1 cellular context compared by ENCODE assay signal in genomic region chr4:177505171-177505615, GRCh38.
TF ChIP-seq lines count a peak whose summit lies in the region.

No MANE protein-coding gene starts in this region.

TF ChIP-seq in K562, 482 proteins besides CTCF, POLR2A, EP300 and RAD21 (continued from another document and continues in another):
- TF ChIP-seq, protein P1, sequence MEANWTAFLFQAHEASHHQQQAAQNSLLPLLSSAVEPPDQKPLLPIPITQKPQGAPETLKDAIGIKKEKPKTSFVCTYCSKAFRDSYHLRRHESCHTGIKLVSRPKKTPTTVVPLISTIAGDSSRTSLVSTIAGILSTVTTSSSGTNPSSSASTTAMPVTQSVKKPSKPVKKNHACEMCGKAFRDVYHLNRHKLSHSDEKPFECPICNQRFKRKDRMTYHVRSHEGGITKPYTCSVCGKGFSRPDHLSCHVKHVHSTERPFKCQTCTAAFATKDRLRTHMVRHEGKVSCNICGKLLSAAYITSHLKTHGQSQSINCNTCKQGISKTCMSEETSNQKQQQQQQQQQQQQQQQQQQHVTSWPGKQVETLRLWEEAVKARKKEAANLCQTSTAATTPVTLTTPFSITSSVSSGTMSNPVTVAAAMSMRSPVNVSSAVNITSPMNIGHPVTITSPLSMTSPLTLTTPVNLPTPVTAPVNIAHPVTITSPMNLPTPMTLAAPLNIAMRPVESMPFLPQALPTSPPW (CRISPR knock-in tag; IDR thresholded peaks at IDR 0.05) = no peak
- peak; percentile 66; the same call in 1 of the 2 replicates for TF ChIP-seq DPF2 (IDR thresholded peaks at IDR 0.05)
- TF ChIP-seq RBM22 (IDR thresholded peaks at IDR 0.05; ENCODE audit: low read depth, low read length, poor library complexity, severe bottlenecking) = no peak
- TF ChIP-seq CBFA2T3 (IDR thresholded peaks at IDR 0.05) = peak; percentile 45; the same call in 1 of the 2 replicates
- TF ChIP-seq MCM7 (IDR thresholded peaks at IDR 0.05) = no peak
- TF ChIP-seq ZNF408 (CRISPR knock-in tag; IDR thresholded peaks at IDR 0.05; ENCODE audit: low read depth) = no peak
- TF ChIP-seq, protein P2, sequence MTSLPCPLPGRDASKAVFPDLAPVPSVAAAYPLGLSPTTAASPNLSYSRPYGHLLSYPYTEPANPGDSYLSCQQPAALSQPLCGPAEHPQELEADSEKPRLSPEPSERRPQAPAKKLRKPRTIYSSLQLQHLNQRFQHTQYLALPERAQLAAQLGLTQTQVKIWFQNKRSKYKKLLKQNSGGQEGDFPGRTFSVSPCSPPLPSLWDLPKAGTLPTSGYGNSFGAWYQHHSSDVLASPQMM (CRISPR knock-in tag; IDR thresholded peaks at IDR 0.05) = no peak
- no peak for TF ChIP-seq THAP7 (CRISPR knock-in tag; IDR thresholded peaks at IDR 0.05)
- no peak for TF ChIP-seq HMGN3 (IDR thresholded peaks at IDR 0.05; ENCODE audit: borderline replicate concordance, extremely low read depth, insufficient read length, low read depth, low read length)
- no peak for TF ChIP-seq AFF4 (CRISPR knock-in tag; IDR thresholded peaks at IDR 0.05)
- TF ChIP-seq SAFB2 (IDR thresholded peaks at IDR 0.05; ENCODE audit: borderline replicate concordance, low read depth, low read length, severe bottlenecking) = no peak
- TF ChIP-seq TCF3 (CRISPR knock-in tag; IDR thresholded peaks at IDR 0.05) = no peak
- TF ChIP-seq NKRF (IDR thresholded peaks at IDR 0.05; ENCODE audit: borderline replicate concordance) = no peak
- TF ChIP-seq GTF2F1 (IDR thresholded peaks at IDR 0.05; ENCODE audit: low read depth, low read length) = no peak
- peak; percentile 71; the same call in 1 of the 2 replicates for TF ChIP-seq L3MBTL2 (IDR thresholded peaks at IDR 0.05)
- peak; percentile 61 for TF ChIP-seq SMARCA4 (IDR thresholded peaks at IDR 0.05)
- TF ChIP-seq RFX7 (CRISPR knock-in tag; IDR thresholded peaks at IDR 0.05) = no peak
- peak; percentile 65; the same call in 1 of the 2 replicates for TF ChIP-seq MAFF (IDR thresholded peaks at IDR 0.05; ENCODE audit: low read length)
- TF ChIP-seq, protein P3, sequence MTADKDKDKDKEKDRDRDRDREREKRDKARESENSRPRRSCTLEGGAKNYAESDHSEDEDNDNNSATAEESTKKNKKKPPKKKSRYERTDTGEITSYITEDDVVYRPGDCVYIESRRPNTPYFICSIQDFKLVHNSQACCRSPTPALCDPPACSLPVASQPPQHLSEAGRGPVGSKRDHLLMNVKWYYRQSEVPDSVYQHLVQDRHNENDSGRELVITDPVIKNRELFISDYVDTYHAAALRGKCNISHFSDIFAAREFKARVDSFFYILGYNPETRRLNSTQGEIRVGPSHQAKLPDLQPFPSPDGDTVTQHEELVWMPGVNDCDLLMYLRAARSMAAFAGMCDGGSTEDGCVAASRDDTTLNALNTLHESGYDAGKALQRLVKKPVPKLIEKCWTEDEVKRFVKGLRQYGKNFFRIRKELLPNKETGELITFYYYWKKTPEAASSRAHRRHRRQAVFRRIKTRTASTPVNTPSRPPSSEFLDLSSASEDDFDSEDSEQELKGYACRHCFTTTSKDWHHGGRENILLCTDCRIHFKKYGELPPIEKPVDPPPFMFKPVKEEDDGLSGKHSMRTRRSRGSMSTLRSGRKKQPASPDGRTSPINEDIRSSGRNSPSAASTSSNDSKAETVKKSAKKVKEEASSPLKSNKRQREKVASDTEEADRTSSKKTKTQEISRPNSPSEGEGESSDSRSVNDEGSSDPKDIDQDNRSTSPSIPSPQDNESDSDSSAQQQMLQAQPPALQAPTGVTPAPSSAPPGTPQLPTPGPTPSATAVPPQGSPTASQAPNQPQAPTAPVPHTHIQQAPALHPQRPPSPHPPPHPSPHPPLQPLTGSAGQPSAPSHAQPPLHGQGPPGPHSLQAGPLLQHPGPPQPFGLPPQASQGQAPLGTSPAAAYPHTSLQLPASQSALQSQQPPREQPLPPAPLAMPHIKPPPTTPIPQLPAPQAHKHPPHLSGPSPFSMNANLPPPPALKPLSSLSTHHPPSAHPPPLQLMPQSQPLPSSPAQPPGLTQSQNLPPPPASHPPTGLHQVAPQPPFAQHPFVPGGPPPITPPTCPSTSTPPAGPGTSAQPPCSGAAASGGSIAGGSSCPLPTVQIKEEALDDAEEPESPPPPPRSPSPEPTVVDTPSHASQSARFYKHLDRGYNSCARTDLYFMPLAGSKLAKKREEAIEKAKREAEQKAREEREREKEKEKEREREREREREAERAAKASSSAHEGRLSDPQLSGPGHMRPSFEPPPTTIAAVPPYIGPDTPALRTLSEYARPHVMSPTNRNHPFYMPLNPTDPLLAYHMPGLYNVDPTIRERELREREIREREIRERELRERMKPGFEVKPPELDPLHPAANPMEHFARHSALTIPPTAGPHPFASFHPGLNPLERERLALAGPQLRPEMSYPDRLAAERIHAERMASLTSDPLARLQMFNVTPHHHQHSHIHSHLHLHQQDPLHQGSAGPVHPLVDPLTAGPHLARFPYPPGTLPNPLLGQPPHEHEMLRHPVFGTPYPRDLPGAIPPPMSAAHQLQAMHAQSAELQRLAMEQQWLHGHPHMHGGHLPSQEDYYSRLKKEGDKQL (CRISPR knock-in tag; IDR thresholded peaks at IDR 0.05; ENCODE audit: borderline replicate concordance) = no peak
- TF ChIP-seq BRD9 (IDR thresholded peaks at IDR 0.05; ENCODE audit: low read depth, partially characterized antibody) = no peak
- 0 out of 2 replicates have a peak, but pooled peaks have one; percentile 29 for TF ChIP-seq ZNF766 (CRISPR knock-in tag; conservative IDR thresholded peaks at IDR 0.05)
- no peak for TF ChIP-seq ILK (tag; IDR thresholded peaks at IDR 0.05; ENCODE audit: borderline replicate concordance, low read depth)
- TF ChIP-seq, protein P4, sequence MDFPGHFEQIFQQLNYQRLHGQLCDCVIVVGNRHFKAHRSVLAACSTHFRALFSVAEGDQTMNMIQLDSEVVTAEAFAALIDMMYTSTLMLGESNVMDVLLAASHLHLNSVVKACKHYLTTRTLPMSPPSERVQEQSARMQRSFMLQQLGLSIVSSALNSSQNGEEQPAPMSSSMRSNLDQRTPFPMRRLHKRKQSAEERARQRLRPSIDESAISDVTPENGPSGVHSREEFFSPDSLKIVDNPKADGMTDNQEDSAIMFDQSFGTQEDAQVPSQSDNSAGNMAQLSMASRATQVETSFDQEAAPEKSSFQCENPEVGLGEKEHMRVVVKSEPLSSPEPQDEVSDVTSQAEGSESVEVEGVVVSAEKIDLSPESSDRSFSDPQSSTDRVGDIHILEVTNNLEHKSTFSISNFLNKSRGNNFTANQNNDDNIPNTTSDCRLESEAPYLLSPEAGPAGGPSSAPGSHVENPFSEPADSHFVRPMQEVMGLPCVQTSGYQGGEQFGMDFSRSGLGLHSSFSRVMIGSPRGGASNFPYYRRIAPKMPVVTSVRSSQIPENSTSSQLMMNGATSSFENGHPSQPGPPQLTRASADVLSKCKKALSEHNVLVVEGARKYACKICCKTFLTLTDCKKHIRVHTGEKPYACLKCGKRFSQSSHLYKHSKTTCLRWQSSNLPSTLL (IDR thresholded peaks at IDR 0.05) = no peak
- TF ChIP-seq SMARCE1 (IDR thresholded peaks at IDR 0.05) = peak; percentile 64
- TF ChIP-seq, protein P5, sequence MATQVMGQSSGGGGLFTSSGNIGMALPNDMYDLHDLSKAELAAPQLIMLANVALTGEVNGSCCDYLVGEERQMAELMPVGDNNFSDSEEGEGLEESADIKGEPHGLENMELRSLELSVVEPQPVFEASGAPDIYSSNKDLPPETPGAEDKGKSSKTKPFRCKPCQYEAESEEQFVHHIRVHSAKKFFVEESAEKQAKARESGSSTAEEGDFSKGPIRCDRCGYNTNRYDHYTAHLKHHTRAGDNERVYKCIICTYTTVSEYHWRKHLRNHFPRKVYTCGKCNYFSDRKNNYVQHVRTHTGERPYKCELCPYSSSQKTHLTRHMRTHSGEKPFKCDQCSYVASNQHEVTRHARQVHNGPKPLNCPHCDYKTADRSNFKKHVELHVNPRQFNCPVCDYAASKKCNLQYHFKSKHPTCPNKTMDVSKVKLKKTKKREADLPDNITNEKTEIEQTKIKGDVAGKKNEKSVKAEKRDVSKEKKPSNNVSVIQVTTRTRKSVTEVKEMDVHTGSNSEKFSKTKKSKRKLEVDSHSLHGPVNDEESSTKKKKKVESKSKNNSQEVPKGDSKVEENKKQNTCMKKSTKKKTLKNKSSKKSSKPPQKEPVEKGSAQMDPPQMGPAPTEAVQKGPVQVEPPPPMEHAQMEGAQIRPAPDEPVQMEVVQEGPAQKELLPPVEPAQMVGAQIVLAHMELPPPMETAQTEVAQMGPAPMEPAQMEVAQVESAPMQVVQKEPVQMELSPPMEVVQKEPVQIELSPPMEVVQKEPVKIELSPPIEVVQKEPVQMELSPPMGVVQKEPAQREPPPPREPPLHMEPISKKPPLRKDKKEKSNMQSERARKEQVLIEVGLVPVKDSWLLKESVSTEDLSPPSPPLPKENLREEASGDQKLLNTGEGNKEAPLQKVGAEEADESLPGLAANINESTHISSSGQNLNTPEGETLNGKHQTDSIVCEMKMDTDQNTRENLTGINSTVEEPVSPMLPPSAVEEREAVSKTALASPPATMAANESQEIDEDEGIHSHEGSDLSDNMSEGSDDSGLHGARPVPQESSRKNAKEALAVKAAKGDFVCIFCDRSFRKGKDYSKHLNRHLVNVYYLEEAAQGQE (CRISPR knock-in tag; IDR thresholded peaks at IDR 0.05; ENCODE audit: low read depth) = no peak
- TF ChIP-seq ZNF134 (CRISPR knock-in tag; conservative IDR thresholded peaks at IDR 0.05) = no peak
- TF ChIP-seq, protein P6, sequence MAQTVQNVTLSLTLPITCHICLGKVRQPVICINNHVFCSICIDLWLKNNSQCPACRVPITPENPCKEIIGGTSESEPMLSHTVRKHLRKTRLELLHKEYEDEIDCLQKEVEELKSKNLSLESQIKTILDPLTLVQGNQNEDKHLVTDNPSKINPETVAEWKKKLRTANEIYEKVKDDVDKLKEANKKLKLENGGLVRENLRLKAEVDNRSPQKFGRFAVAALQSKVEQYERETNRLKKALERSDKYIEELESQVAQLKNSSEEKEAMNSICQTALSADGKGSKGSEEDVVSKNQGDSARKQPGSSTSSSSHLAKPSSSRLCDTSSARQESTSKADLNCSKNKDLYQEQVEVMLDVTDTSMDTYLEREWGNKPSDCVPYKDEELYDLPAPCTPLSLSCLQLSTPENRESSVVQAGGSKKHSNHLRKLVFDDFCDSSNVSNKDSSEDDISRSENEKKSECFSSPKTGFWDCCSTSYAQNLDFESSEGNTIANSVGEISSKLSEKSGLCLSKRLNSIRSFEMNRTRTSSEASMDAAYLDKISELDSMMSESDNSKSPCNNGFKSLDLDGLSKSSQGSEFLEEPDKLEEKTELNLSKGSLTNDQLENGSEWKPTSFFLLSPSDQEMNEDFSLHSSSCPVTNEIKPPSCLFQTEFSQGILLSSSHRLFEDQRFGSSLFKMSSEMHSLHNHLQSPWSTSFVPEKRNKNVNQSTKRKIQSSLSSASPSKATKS (CRISPR knock-in tag; IDR thresholded peaks at IDR 0.05) = no peak
- TF ChIP-seq LARP7 (IDR thresholded peaks at IDR 0.05) = no peak
- no peak for TF ChIP-seq NCOA2 (IDR thresholded peaks at IDR 0.05; ENCODE audit: partially characterized antibody in 2 of 2)
- TF ChIP-seq CTBP1 (IDR thresholded peaks at IDR 0.05; ENCODE audit: borderline replicate concordance) = peak; percentile 64; the same call in 1 of the 2 replicates
- no peak for TF ChIP-seq PPARD (CRISPR knock-in tag; IDR thresholded peaks at IDR 0.05)
- no peak for TF ChIP-seq ZNF445 (CRISPR knock-in tag; IDR thresholded peaks at IDR 0.05; ENCODE audit: low read depth)
- no peak for TF ChIP-seq ZNF695 (CRISPR knock-in tag; IDR thresholded peaks at IDR 0.05)
- TF ChIP-seq NBN (IDR thresholded peaks at IDR 0.05; ENCODE audit: low read depth) = no peak
- TF ChIP-seq PHF20 (IDR thresholded peaks at IDR 0.05; ENCODE audit: partially characterized antibody) = no peak
- TF ChIP-seq C11orf30 (IDR thresholded peaks at IDR 0.05; ENCODE audit: low read depth) = peak; percentile 78
- no peak for TF ChIP-seq CBX5 (IDR thresholded peaks at IDR 0.05; ENCODE audit: borderline replicate concordance, low read depth)
